8 cellular contexts compared by ENCODE assay signal in genomic region chr7:5679741-5680473, GRCh38.
A peak's percentile ranks its signal among the peaks of the same experiment; 100 is the strongest.
DNase-seq lines count a peak whose midpoint lies in the region; ATAC-seq and TF ChIP-seq lines count a peak whose summit lies in the region.

No MANE protein-coding gene starts in this region.

- H3K9me3 Mint-ChIP-seq in endothelial cell (ENCODE audit: unreplicated experiment) = no peaks in the 10 kb centered on the region

- no peaks in the 10 kb centered on the region for H3K27me3 ChIP-seq in psoas muscle (ENCODE audit: insufficient read depth in 3 of 3, low read length in 2 of 3)

- DNase-seq in endothelial cell (ENCODE audit: low spot score) = no peak
- DNase-seq in psoas muscle = peak; percentile 52 to 76
- no peak for DNase-seq in NCI-H1048 (lab: John Stamatoyannopoulos, UW)
- DNase-seq in stimulated activated CD4-positive, alpha-beta T cell treated with anti-CD3 and anti-CD28 coated beads, Interleukin-12 subunit alpha, Interleukin-12 subunit beta, amount 100 ng/mL, for 4 hours = no peak
- no peak for DNase-seq in globus pallidus (ENCODE audit: low spot score)

- WGBS in psoas muscle, 3 donors = 77 to 78% (median 78%) methylated on average over 19 of the region's 19 CpGs

- peak overlapping the region; percentile 58 for H3K27ac Mint-ChIP-seq in endothelial cell (ENCODE audit: unreplicated experiment)

- intact Hi-C loops in psoas muscle (cut with DNase I) = loop anchor here in 1 of 2 donors (10.0 kb wide), 1 partner anchor 295 kb away; no protein-coding TSS in a partner anchor

- H3K4me1 Mint-ChIP-seq in endothelial cell (ENCODE audit: unreplicated experiment) = peaks cover 61% of the 10 kb centered on the region

- H3K27ac ChIP-seq in psoas muscle = no peak overlapping the region

- H3K36me3 ChIP-seq in psoas muscle (ENCODE audit: insufficient read depth in 1 of 2, low read depth in 1 of 2) = peaks cover 0 to 9% of the 10 kb centered on the region in 2 donors

- TF ChIP-seq POLR2A in GM19193 (IDR thresholded peaks at IDR 0.05; ENCODE audit: extremely low read depth, insufficient read depth, insufficient read length) = peak; percentile 40

- peaks cover 15% of the 10 kb centered on the region for H3K27me3 Mint-ChIP-seq in endothelial cell (ENCODE audit: unreplicated experiment)

- ATAC-seq in HG03280 (IDR thresholded peaks at IDR 0.05; ENCODE audit: unreplicated experiment) = peak; percentile 59
- ATAC-seq in psoas muscle = peak in 1 of 4 donors; percentile 14
- no peak for ATAC-seq in HG03439 (IDR thresholded peaks at IDR 0.05; ENCODE audit: unreplicated experiment)

- H3K4me1 ChIP-seq in psoas muscle = peaks cover 34% of the 10 kb centered on the region

- no peak for TF ChIP-seq CTCF in endothelial cell (IDR thresholded peaks at IDR 0.05; ENCODE audit: unreplicated experiment)
- TF ChIP-seq CTCF in psoas muscle (IDR thresholded peaks at IDR 0.05) = no peak

- H3K36me3 Mint-ChIP-seq in endothelial cell (ENCODE audit: low read depth, unreplicated experiment) = peaks cover 13% of the 10 kb centered on the region

- no peaks in the 10 kb centered on the region for H3K9me3 ChIP-seq in psoas muscle

- H3K4me3 Mint-ChIP-seq in endothelial cell (ENCODE audit: unreplicated experiment) = peak overlapping the region; percentile 73

- H3K4me3 ChIP-seq in psoas muscle = no peak overlapping the region

Comparison
In these comparisons a context has a peak if more than half of its experiments do, and no peak if none do; other contexts are left out.
1. DNase-seq: peak in psoas muscle (2 of 2); none in endothelial cell (single experiment), NCI-H1048 (single experiment), stimulated activated CD4-positive, alpha-beta T cell treated with anti-CD3 and anti-CD28 coated beads, Interleukin-12 subunit alpha, Interleukin-12 subunit beta, amount 100 ng/mL, for 4 hours (single experiment) and globus pallidus (single experiment).